ENCODE assay signal across 8 cellular contexts in the genomic region with DNA sequence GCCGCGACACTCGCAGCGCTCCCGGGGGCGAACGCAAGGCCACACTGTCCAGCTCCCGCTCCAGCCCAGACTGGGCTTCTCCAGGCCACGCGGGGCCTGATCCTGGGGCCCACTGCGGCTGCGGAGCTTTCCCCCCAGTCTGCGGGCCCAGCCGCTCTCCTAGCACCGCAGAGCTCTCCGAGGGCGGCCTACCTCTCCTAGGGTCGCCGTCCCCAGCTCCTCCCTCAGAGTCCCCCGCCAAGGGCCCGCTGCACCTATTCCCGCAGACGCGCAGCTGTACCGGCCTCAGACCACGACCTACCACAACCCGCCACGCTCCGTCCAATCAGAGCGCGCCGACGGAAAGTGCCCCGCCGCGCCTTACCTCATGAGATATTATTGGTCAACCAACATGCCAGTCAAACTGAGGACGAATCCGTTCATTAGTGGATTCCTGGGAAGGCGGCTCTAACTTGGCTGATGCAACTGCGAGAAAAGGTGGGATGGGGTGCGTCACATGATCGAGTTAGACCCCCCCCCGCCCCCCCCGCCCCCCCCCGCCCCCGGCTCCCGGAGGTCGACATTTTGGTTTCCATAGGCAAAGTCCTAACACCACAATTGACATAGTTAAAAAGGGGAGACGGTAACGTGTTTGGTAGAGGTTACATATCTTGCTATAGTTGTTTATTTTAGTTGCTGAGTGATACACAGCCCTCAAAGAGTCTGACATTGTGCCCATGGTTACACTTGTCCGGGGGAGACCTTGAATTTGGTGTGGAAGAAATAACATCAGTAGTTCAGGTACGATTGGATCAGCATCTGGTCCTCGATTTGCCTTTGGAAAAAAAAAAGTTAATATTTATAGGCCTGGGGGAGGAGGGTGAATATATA. TPM values are rescaled to one million over a fixed set of nuclear protein-coding genes. Genes with fewer than 3 reads are reported as not detected.
DNase-seq lines count a peak whose midpoint lies in the region; ATAC-seq and TF ChIP-seq lines count a peak whose summit lies in the region.

Gene AARS1, minus strand, starts transcription at position 278 of the 870 bp plus-strand sequence. CDS start 6,743 bp downstream, outside the sequence.

- peak within 1 kb of the TSS; percentile 87 for H3K27ac ChIP-seq in testis

- ATAC-seq in HG02588 (IDR thresholded peaks at IDR 0.05; ENCODE audit: unreplicated experiment), result peak; percentile 96
- ATAC-seq in SK-N-SH treated with all-trans-retinoic acid at 6 μM for 48 hours, result peak; percentile 98
- ATAC-seq in activated naive CD4-positive, alpha-beta T cell treated with anti-CD3 and anti-CD28 coated beads, Interleukin-2, amount 50 U/mL, for 72 hours, result peak; percentile 99
- ATAC-seq in omental fat pad (ENCODE audit: low FRiP score), result peak; percentile 99

- intact Hi-C loops in testis (cut with DNase I; ENCODE audit: low total_unique reads), result no loop called here

- peaks cover 8% of the 10 kb centered on the region for H3K4me1 ChIP-seq in testis

- no peaks in the 10 kb centered on the region for H3K9me3 ChIP-seq in testis

- peaks cover 14 to 18% of the 10 kb centered on the region in 2 donors for H3K36me3 Mint-ChIP-seq in activated naive CD4-positive, alpha-beta T cell treated with anti-CD3 and anti-CD28 coated beads, Interleukin-2, amount 50 U/mL, for 72 hours

- H3K27ac Mint-ChIP-seq in activated naive CD4-positive, alpha-beta T cell treated with anti-CD3 and anti-CD28 coated beads, Interleukin-2, amount 50 U/mL, for 72 hours, result peak within 1 kb of the TSS; percentile 99 to 100

- TF ChIP-seq CTCF in GM06990 (IDR thresholded peaks at IDR 0.05; ENCODE audit: insufficient read depth, low read length, poor library complexity, severe bottlenecking) (no peak), omental fat pad (IDR thresholded peaks at IDR 0.05) (no peak), testis (IDR thresholded peaks at IDR 0.05) (no peak)

- H3K36me3 ChIP-seq in GM06990 (ENCODE audit: control insufficient read depth, insufficient read depth, low read length) (no peaks in the 10 kb centered on the region; the same call in 1 of the 2 replicates), testis (ENCODE audit: low read depth, missing control alignments) (no peaks in the 10 kb centered on the region)

- no peaks in the 10 kb centered on the region for H3K27me3 ChIP-seq in GM06990 (replicated peaks; ENCODE audit: control insufficient read depth, insufficient read depth, low read length)
- no peaks in the 10 kb centered on the region for H3K27me3 ChIP-seq in testis

- H3K4me3 ChIP-seq in GM06990 (replicated peaks; ENCODE audit: low read depth, low read length) (peak within 1 kb of the TSS; percentile 77), testis (peak within 1 kb of the TSS; percentile 66 to 98)

- 1 to 2% methylated on average over 39 to 43 of the region's 53 CpGs for WGBS in testis, 2 donors

- DNase-seq in GM06990 (ENCODE audit: extremely low read depth, insufficient read length) (peak; percentile 96), NCI-H1092 (lab: John Stamatoyannopoulos, UW) (peak; percentile 99), glomerular endothelial cell (ENCODE audit: extremely low read depth, low read depth, low spot score) (peak; percentile 99), omental fat pad (ENCODE audit: low spot score) (peak; percentile 89), testis (peak; percentile 99)
- peak; percentile 95 to 99 for DNase-seq in activated naive CD4-positive, alpha-beta T cell treated with anti-CD3 and anti-CD28 coated beads, Interleukin-2, amount 50 U/mL, for 72 hours (ENCODE audit: low spot score in 2 of 2)

- no peak for TF ChIP-seq POLR2A in testis (IDR thresholded peaks at IDR 0.05)

- H3K9me3 Mint-ChIP-seq in activated naive CD4-positive, alpha-beta T cell treated with anti-CD3 and anti-CD28 coated beads, Interleukin-2, amount 50 U/mL, for 72 hours, result no peaks in the 10 kb centered on the region

TF ChIP-seq in SK-N-SH treated with all-trans-retinoic acid at 6 μM for 48 hours, 23 proteins besides CTCF, POLR2A, EP300 and RAD21:
- TF ChIP-seq ZFP3 (CRISPR knock-in tag; IDR thresholded peaks at IDR 0.05) (no peak), TSHZ2 (CRISPR knock-in tag; IDR thresholded peaks at IDR 0.05) (no peak), CSDC2 (CRISPR knock-in tag; IDR thresholded peaks at IDR 0.05) (no peak), GLIS3 (CRISPR knock-in tag; IDR thresholded peaks at IDR 0.05) (0 out of 2 replicates have a peak, but pooled peaks have one; percentile 38), POU6F1 (CRISPR knock-in tag; IDR thresholded peaks at IDR 0.05; ENCODE audit: borderline replicate concordance, low read depth) (0 out of 2 replicates have a peak, but pooled peaks have one; percentile 29), TCF4 (CRISPR knock-in tag; IDR thresholded peaks at IDR 0.05; ENCODE audit: borderline replicate concordance) (no peak), PATZ1 (CRISPR knock-in tag; IDR thresholded peaks at IDR 0.05; ENCODE audit: borderline replicate concordance) (no peak), SNAI2 (CRISPR knock-in tag; IDR thresholded peaks at IDR 0.05) (no peak), ISL1 (CRISPR knock-in tag; IDR thresholded peaks at IDR 0.05) (no peak), ESRRG (CRISPR knock-in tag; IDR thresholded peaks at IDR 0.05) (peak; percentile 61; the same call in 1 of the 2 replicates), RARB (CRISPR knock-in tag; IDR thresholded peaks at IDR 0.05) (no peak), ZNF565 (CRISPR knock-in tag; conservative IDR thresholded peaks at IDR 0.05; ENCODE audit: low read depth) (no peak), ZNF8 (CRISPR knock-in tag; IDR thresholded peaks at IDR 0.05) (no peak), BACH2 (CRISPR knock-in tag; IDR thresholded peaks at IDR 0.05; ENCODE audit: borderline replicate concordance) (no peak), ARNTL (CRISPR knock-in tag; IDR thresholded peaks at IDR 0.05; ENCODE audit: borderline replicate concordance, low read depth) (no peak)

RNA-seq across cellular contexts. Expression of gene AARS1, which starts in this region (rescaled TPM):
- 100 to 1,000 TPM; 147 to 151 TPM for total RNA-seq in activated naive CD4-positive, alpha-beta T cell treated with anti-CD3 and anti-CD28 coated beads, Interleukin-2, amount 50 U/mL, for 72 hours
- 86.1 and 119 TPM in 2 replicates for total RNA-seq in glomerular endothelial cell
- total RNA-seq in omental fat pad, result 10 to 100 TPM; 69.9 to 91.5 (median 82.2) TPM
- total RNA-seq in testis, result 10 to 100 TPM; 68.7 to 68.9 TPM
- polyA plus RNA-seq in testis (ENCODE audit: insufficient read depth, low read depth, low replicate concordance), result 56.8 TPM

Comparison
In these comparisons a context has a peak if more than half of its experiments do, and no peak if none do; other contexts are left out.
1. Peak in every context shown above with its lines: DNase-seq, ATAC-seq, H3K4me3 ChIP-seq and H3K27ac ChIP-seq.